11 cellular contexts compared by ENCODE assay signal in genomic region chr9:107739601-107740082, GRCh38.
DNase-seq lines count a peak whose midpoint lies in the region; ATAC-seq, FAIRE-seq and TF ChIP-seq lines count a peak whose summit lies in the region.
"Had no signal": no experiment of that assay in that cellular context is flagged by ENCODE, and none has a peak within 500 bp of the region (broad histone marks: within the 10 kb centered on the region; RNA-seq: fewer than 3 reads in every experiment).

No MANE protein-coding gene starts in this region.

- ATAC-seq in SK-N-SH treated with all-trans-retinoic acid at 6 μM for 48 hours (no peak), HG03045 (IDR thresholded peaks at IDR 0.05; ENCODE audit: unreplicated experiment) (no peak), HepG2 (no peak)

- no peaks in the 10 kb centered on the region for H3K36me3 Mint-ChIP-seq in nephron progenitor cell (ENCODE audit: low read depth)
- H3K36me3 Mint-ChIP-seq: activated naive CD8-positive, alpha-beta T cell treated with anti-CD3 and anti-CD28 coated beads, Interleukin-2, amount 10 ng/mL, durations not matched to agents 7 days and 5 days had no signal

- TF ChIP-seq EP300 in SK-N-SH (IDR thresholded peaks at IDR 0.05; ENCODE audit: borderline replicate concordance in 1 of 2, low read depth in 1 of 2, low read length in 1 of 2), result no peak
- no peak for TF ChIP-seq EP300 in HepG2 (IDR thresholded peaks at IDR 0.05; ENCODE audit: low read depth in 2 of 2, low read length in 2 of 2)
- no peak for TF ChIP-seq EP300 in HepG2 (CRISPR knock-in tag; IDR thresholded peaks at IDR 0.05; ENCODE audit: borderline replicate concordance)

- H3K4me1 Mint-ChIP-seq in nephron progenitor cell, result peaks cover 24% of the 10 kb centered on the region
- H3K4me1 Mint-ChIP-seq: activated naive CD8-positive, alpha-beta T cell treated with anti-CD3 and anti-CD28 coated beads, Interleukin-2, amount 10 ng/mL, durations not matched to agents 7 days and 5 days had no signal

- in situ Hi-C loops in HepG2 (cut with HindIII; ENCODE audit: extremely low pct_ligation_motif_present, low pct_unique_long_range_greater_than_20kb), result no loop called here

- no peaks in the 10 kb centered on the region for H3K79me2 ChIP-seq in SK-N-SH (ENCODE audit: insufficient read depth)
- H3K79me2 ChIP-seq in HepG2 (ENCODE audit: insufficient read depth, low read length), result no peaks in the 10 kb centered on the region

- peaks cover 12% of the 10 kb centered on the region for H3K27me3 Mint-ChIP-seq in nephron progenitor cell (ENCODE audit: low read depth, poor library complexity)
- H3K27me3 Mint-ChIP-seq: activated naive CD8-positive, alpha-beta T cell treated with anti-CD3 and anti-CD28 coated beads, Interleukin-2, amount 10 ng/mL, durations not matched to agents 7 days and 5 days had no signal

- H3K4me1 ChIP-seq in SK-N-SH (ENCODE audit: control insufficient read depth in 1 of 2, insufficient read depth in 2 of 2, low read depth in 1 of 2, low read length in 1 of 2) (peaks cover 0 to 25% of the 10 kb centered on the region in 2 experiments; a peak in 3 of 4 replicates), HepG2 (ENCODE audit: insufficient read depth, low read length) (no peaks in the 10 kb centered on the region)

- no peaks in the 10 kb centered on the region for H3K9me2 ChIP-seq in SK-N-SH

- H3K27me3 ChIP-seq in SK-N-SH (ENCODE audit: insufficient read depth), result no peaks in the 10 kb centered on the region
- H3K27me3 ChIP-seq in HepG2 (ENCODE audit: control insufficient read depth in 1 of 2, insufficient read depth in 2 of 2, low read length in 2 of 2), result peaks cover 0 to 1% of the 10 kb centered on the region in 2 experiments; a peak in 1 of 5 replicates

- no peak overlapping the region for H3K27ac Mint-ChIP-seq in nephron progenitor cell
- H3K27ac Mint-ChIP-seq: activated naive CD8-positive, alpha-beta T cell treated with anti-CD3 and anti-CD28 coated beads, Interleukin-2, amount 10 ng/mL, durations not matched to agents 7 days and 5 days had no signal

- H3K4me3 ChIP-seq in SK-N-SH (ENCODE audit: low read depth in 2 of 2, low read length in 1 of 2) (no peak overlapping the region), fibroblast of pulmonary artery (replicated peaks; ENCODE audit: low read depth, low read length) (no peak overlapping the region), HepG2 (replicated peaks in 1 of 3; ENCODE audit: insufficient read depth in 1 of 3, low read depth in 2 of 3, low read length in 3 of 3) (no peak overlapping the region)

- no peak for FAIRE-seq in HepG2 (lab: Jason Lieb, UNC)

- TF ChIP-seq CTCF in SK-N-SH (IDR thresholded peaks at IDR 0.05) (no peak), fibroblast of pulmonary artery (IDR thresholded peaks at IDR 0.05; ENCODE audit: low read length, missing control alignments) (no peak), nephron progenitor cell (IDR thresholded peaks at IDR 0.05) (no peak), HepG2 (CRISPR knock-in tag; IDR thresholded peaks at IDR 0.05) (no peak)

- 93% methylated on average over 4 of the region's 12 CpGs for whole genome bisulfite sequencing in SK-N-SH (ENCODE audit: low lambda C conversion rate)
- WGBS in HepG2 (ENCODE audit: low lambda C conversion rate), result no CpG with 5 or more reads among the region's 12 CpGs

- TF ChIP-seq RAD21 in SK-N-SH (IDR thresholded peaks at IDR 0.05; ENCODE audit: low read length), result no peak
- TF ChIP-seq RAD21 in HepG2 (CRISPR knock-in tag; IDR thresholded peaks at IDR 0.05), result no peak

- H3K9me3 Mint-ChIP-seq in nephron progenitor cell, result no peaks in the 10 kb centered on the region
- H3K9me3 Mint-ChIP-seq: nephron had no signal

- no TSS peak for BruUV-seq in HepG2 (replicated peaks; lab: Mats Ljungman, UMichigan)

- H4K20me1 ChIP-seq in SK-N-SH (ENCODE audit: insufficient read depth) (no peaks in the 10 kb centered on the region), HepG2 (ENCODE audit: insufficient read depth, low read length) (no peaks in the 10 kb centered on the region)

- H3K36me3 ChIP-seq in SK-N-SH (replicated peaks in 1 of 2; ENCODE audit: control insufficient read depth in 1 of 2, insufficient read depth in 2 of 2, low read length in 1 of 2) (no peaks in the 10 kb centered on the region), HepG2 (replicated peaks in 1 of 2; ENCODE audit: control insufficient read depth in 1 of 2, insufficient read depth in 2 of 2, low read length in 2 of 2) (no peaks in the 10 kb centered on the region)

- H3K27ac ChIP-seq in SK-N-SH (ENCODE audit: low read depth in 2 of 2, low read length in 1 of 2), result no peak overlapping the region; a peak in 1 of 4 replicates
- no peak overlapping the region for H3K27ac ChIP-seq in HepG2 (ENCODE audit: extremely low read length, insufficient read depth, low read length)

- H3F3A ChIP-seq in SK-N-SH (replicated peaks; ENCODE audit: insufficient read depth), result no peaks in the 10 kb centered on the region

- H3K9me3 ChIP-seq in SK-N-SH (no peaks in the 10 kb centered on the region), HepG2 (ENCODE audit: low read length) (no peaks in the 10 kb centered on the region)

- TF ChIP-seq POLR2A in HepG2 (IDR thresholded peaks at IDR 0.05; ENCODE audit: insufficient read depth in 1 of 2, low read depth in 2 of 2, low read length in 2 of 2), result no peak

- POLR2A ChIA-PET in SK-N-SH (lab: Yijun Ruan, JAX) (no interaction called here), HEK293T (lab: Yijun Ruan, JAX) (no interaction called here), HepG2 (lab: Yijun Ruan, JAX) (no interaction called here)

- H2AFZ ChIP-seq in SK-N-SH (ENCODE audit: low read depth) (no peak overlapping the region), HepG2 (ENCODE audit: low read length) (no peak overlapping the region)

- no peak for DNase-seq in SK-N-SH
- DNase-seq in fibroblast of pulmonary artery (ENCODE audit: low read depth), result peak; percentile 78
- peak; percentile 14 for DNase-seq in nephron progenitor cell
- DNase-seq in DMS153 (lab: John Stamatoyannopoulos, UW), result no peak
- DNase-seq in HEK293T (ENCODE audit: extremely low spot score), result no peak
- no peak for DNase-seq in HepG2 (ENCODE audit: low spot score)
- DNase-seq: activated CD4-positive, CD25-positive, alpha-beta regulatory T cell; activated naive CD8-positive, alpha-beta T cell treated with anti-CD3 and anti-CD28 coated beads, Interleukin-2, amount 10 ng/mL, durations not matched to agents 7 days and 5 days had no signal

- CTCF ChIA-PET in SK-N-SH (lab: Yijun Ruan, JAX), result no interaction called here
- CTCF ChIA-PET in HEK293T (lab: Yijun Ruan, JAX), result no interaction called here
- CTCF ChIA-PET in HepG2 (lab: Yijun Ruan, JAX; ENCODE audit: low intra/inter-chr PET ratio, low total read pairs), result no interaction called here

- H3K4me2 ChIP-seq in SK-N-SH (no peak overlapping the region), HepG2 (ENCODE audit: low read depth, low read length) (no peak overlapping the region)

- H3K9ac ChIP-seq in SK-N-SH (no peak overlapping the region), HepG2 (ENCODE audit: insufficient read depth, low read depth, low read length) (no peak overlapping the region)

- intact Hi-C loops in HepG2 (cut with micrococcal nuclease; ENCODE audit: unreplicated experiment), result no loop called here

- H3K4me3 Mint-ChIP-seq in nephron progenitor cell, result no peak overlapping the region
- H3K4me3 Mint-ChIP-seq: activated naive CD8-positive, alpha-beta T cell treated with anti-CD3 and anti-CD28 coated beads, Interleukin-2, amount 10 ng/mL, durations not matched to agents 7 days and 5 days; nephron had no signal

TF ChIP-seq in SK-N-SH, 30 proteins besides CTCF, POLR2A, EP300 and RAD21 (continues in another document):
- TF ChIP-seq RFX5 (IDR thresholded peaks at IDR 0.05; ENCODE audit: low read length) (no peak), USF2 (IDR thresholded peaks at IDR 0.05; ENCODE audit: borderline replicate concordance, low read depth, low read length) (no peak)

TF ChIP-seq in SK-N-SH treated with all-trans-retinoic acid at 6 μM for 48 hours, 23 proteins besides CTCF, POLR2A, EP300 and RAD21:
- no peak for TF ChIP-seq OSR1 (CRISPR knock-in tag; IDR thresholded peaks at IDR 0.05)

TF ChIP-seq in HEK293T, 16 proteins besides CTCF, POLR2A, EP300 and RAD21:
- TF ChIP-seq SP1 (IDR thresholded peaks at IDR 0.05) (no peak), NFRKB (IDR thresholded peaks at IDR 0.05) (no peak), L3MBTL2 (conservative IDR thresholded peaks at IDR 0.05) (no peak), FOXA1 (IDR thresholded peaks at IDR 0.05) (no peak), CTBP1 (IDR thresholded peaks at IDR 0.05; ENCODE audit: borderline replicate concordance) (no peak), BHLHE40 (IDR thresholded peaks at IDR 0.05; ENCODE audit: borderline replicate concordance) (no peak), FOXK2 (IDR thresholded peaks at IDR 0.05) (no peak), LEF1 (IDR thresholded peaks at IDR 0.05; ENCODE audit: borderline replicate concordance) (no peak)

TF ChIP-seq in HepG2, 621 proteins besides CTCF, POLR2A, EP300 and RAD21 (continues in another document):
- TF ChIP-seq SALL2 (CRISPR knock-in tag; IDR thresholded peaks at IDR 0.05) (no peak), GMEB2 (CRISPR knock-in tag; IDR thresholded peaks at IDR 0.05; ENCODE audit: low read depth) (no peak), NFE2 (CRISPR knock-in tag; IDR thresholded peaks at IDR 0.05) (no peak), PBX3 (CRISPR knock-in tag; IDR thresholded peaks at IDR 0.05; ENCODE audit: borderline replicate concordance) (no peak)

Comparison
In these comparisons a context has a peak if more than half of its experiments do, and no peak if none do; other contexts are left out.
1. DNase-seq: peak in fibroblast of pulmonary artery (single experiment) and nephron progenitor cell (single experiment); none in SK-N-SH (single experiment), DMS153 (single experiment), HEK293T (single experiment) and HepG2 (single experiment).
2. Of the 25 proteins assayed by ChIP-seq in both HepG2 and SK-N-SH: peak only in HepG2: none; only in SK-N-SH: NFIC; in both: none; in neither: 24.